17 cellular contexts compared by ENCODE assay signal in genomic region chrX:810186-810585, GRCh38.
A peak's percentile ranks its signal among the peaks of the same experiment; 100 is the strongest.
DNase-seq lines count a peak whose midpoint lies in the region; FAIRE-seq and TF ChIP-seq lines count a peak whose summit lies in the region.
"Had no signal": no experiment of that assay in that cellular context is flagged by ENCODE, and none has a peak within 500 bp of the region (broad histone marks: within the 10 kb centered on the region; RNA-seq: fewer than 3 reads in every experiment).

No MANE protein-coding gene starts in this region.

- DNase-seq in endodermal cell (peak; percentile 7), erythroblast (lab: John Stamatoyannopoulos, UW) (peak; percentile 4 to 25), neuronal stem cell (ENCODE audit: low spot score) (no peak), vagina (ENCODE audit: extremely low spot score in 2 of 2) (peak; percentile 5 to 77), small intestine (no peak)
- DNase-seq in activated CD8-positive, alpha-beta memory T cell treated with anti-CD3 and anti-CD28 coated beads, Interleukin-2, amount 50 U/mL, for 48 hours, result no peak
- DNase-seq: C1 segment of cervical spinal cord; Calu3; CD4-positive, alpha-beta memory T cell; COR-L47; DMS53; DMS79 treated with DMSO at 0.1 percent for 48 hours; GF-D8; H9 had no signal

- no peaks in the 10 kb centered on the region for H3K9me3 Mint-ChIP-seq in endodermal cell
- H3K9me3 Mint-ChIP-seq: H9 had no signal

- TF ChIP-seq POLR2A in erythroblast (IDR thresholded peaks at IDR 0.05; ENCODE audit: low read length), result no peak
- no peak for TF ChIP-seq POLR2A in vagina (IDR thresholded peaks at IDR 0.05)

- no peak overlapping the region for H2BK12ac ChIP-seq in neuronal stem cell (ENCODE audit: low read length)

- H2BK120ac ChIP-seq in neuronal stem cell (ENCODE audit: low read depth, low read length), result no peak overlapping the region

- H3K27ac ChIP-seq in endodermal cell (ENCODE audit: low read depth, low read length) (no peak overlapping the region), neuronal stem cell (replicated peaks; ENCODE audit: low read length) (no peak overlapping the region), vagina (no peak overlapping the region), small intestine (ENCODE audit: low read depth in 1 of 2, low read length in 1 of 2) (no peak overlapping the region)

- no peaks in the 10 kb centered on the region for H3K79me1 ChIP-seq in neuronal stem cell (ENCODE audit: low read depth, low read length)

- H3K36me3 ChIP-seq in endodermal cell (ENCODE audit: control insufficient read depth, insufficient read depth, low read length) (no peaks in the 10 kb centered on the region), neuronal stem cell (replicated peaks in 1 of 2; ENCODE audit: control insufficient read depth in 2 of 2, insufficient read depth in 2 of 2, low read length in 2 of 2) (no peaks in the 10 kb centered on the region), vagina (no peaks in the 10 kb centered on the region), small intestine (ENCODE audit: control insufficient read depth in 2 of 2, insufficient read depth in 2 of 2, low read length in 2 of 2) (no peaks in the 10 kb centered on the region)

- H2BK5ac ChIP-seq in neuronal stem cell (ENCODE audit: low read length), result no peak overlapping the region

- 92 to 94% methylated on average over 3 to 5 of the region's 5 CpGs for WGBS in endodermal cell (ENCODE audit: insufficient coverage in 1 of 2, insufficient read length in 1 of 2), 2 experiments
- WGBS in neuronal stem cell (ENCODE audit: extremely low coverage in 2 of 2, insufficient read length in 2 of 2, insufficient replicate concordance in 1 of 2), 2 donors, result no CpG with 5 or more reads among the region's 5 CpGs
- WGBS in small intestine, 3 donors, result 84 to 92% (median 90%) methylated on average over 5 of the region's 5 CpGs

- H2BK15ac ChIP-seq in neuronal stem cell (ENCODE audit: low read length), result no peak overlapping the region

- H3K4me1 ChIP-seq in endodermal cell (ENCODE audit: control insufficient read depth, insufficient read depth, low read length), result peaks cover 3% of the 10 kb centered on the region
- peaks cover 0 to 5% of the 10 kb centered on the region in 2 donors for H3K4me1 ChIP-seq in neuronal stem cell (ENCODE audit: control insufficient read depth in 2 of 2, insufficient read depth in 1 of 2, low read depth in 1 of 2, low read length in 2 of 2)
- no peaks in the 10 kb centered on the region for H3K4me1 ChIP-seq in vagina
- no peaks in the 10 kb centered on the region for H3K4me1 ChIP-seq in small intestine (ENCODE audit: control insufficient read depth in 2 of 2, insufficient read depth in 1 of 2, low read depth in 1 of 2, low read length in 1 of 2)

- FAIRE-seq in small intestine (lab: Jason Lieb, UNC), result no peak
- FAIRE-seq: GM12891, GM18507 had no signal

- no peak overlapping the region for H3K23ac ChIP-seq in neuronal stem cell (ENCODE audit: low read depth, low read length, poor library complexity)

- TF ChIP-seq CTCF in endodermal cell (conservative IDR thresholded peaks at IDR 0.05), result no peak
- no peak for TF ChIP-seq CTCF in vagina (IDR thresholded peaks at IDR 0.05)

- H2AFZ ChIP-seq in neuronal stem cell (ENCODE audit: low read length), result no peak overlapping the region
- H2AFZ ChIP-seq: GM23338 had no signal

- no peak overlapping the region for H3K14ac ChIP-seq in neuronal stem cell (ENCODE audit: low read length)

- H3K27me3 ChIP-seq in endodermal cell (ENCODE audit: control insufficient read depth, insufficient read depth, low read length, poor library complexity, severe bottlenecking) (no peaks in the 10 kb centered on the region), neuronal stem cell (ENCODE audit: control insufficient read depth in 3 of 3, insufficient read depth in 3 of 3, low read depth in 1 of 3, low read length in 3 of 3) (peaks cover 0 to 10% (median 0%) of the 10 kb centered on the region in 3 experiments), vagina (no peaks in the 10 kb centered on the region), small intestine (ENCODE audit: control insufficient read depth in 2 of 2, insufficient read depth in 2 of 2, low read length in 2 of 2) (no peaks in the 10 kb centered on the region)

- H3K4me3 ChIP-seq in endodermal cell (ENCODE audit: low read length), result no peak overlapping the region
- H3K4me3 ChIP-seq in neuronal stem cell (ENCODE audit: low read length in 2 of 2), result no peak overlapping the region
- H3K4me3 ChIP-seq in vagina, result no peak overlapping the region
- no peak overlapping the region for H3K4me3 ChIP-seq in small intestine (ENCODE audit: low read depth in 1 of 2, low read length in 2 of 2)
- H3K4me3 ChIP-seq: GM23338 had no signal

- H3K4me1 Mint-ChIP-seq in endodermal cell, result peaks cover 13% of the 10 kb centered on the region

- H3K18ac ChIP-seq in neuronal stem cell (ENCODE audit: low read length), result no peak overlapping the region

- H3K36me3 Mint-ChIP-seq in endodermal cell (ENCODE audit: low read depth), result no peaks in the 10 kb centered on the region
- H3K36me3 Mint-ChIP-seq: CD4-positive, alpha-beta memory T cell had no signal

- H3K27ac Mint-ChIP-seq in endodermal cell, result no peak overlapping the region
- H3K27ac Mint-ChIP-seq: CD4-positive, alpha-beta memory T cell; GM23338; H9 had no signal

- H3K9me3 ChIP-seq in endodermal cell (ENCODE audit: control insufficient read depth, low read length) (no peaks in the 10 kb centered on the region), neuronal stem cell (replicated peaks in 1 of 2; ENCODE audit: control insufficient read depth in 2 of 2, insufficient read depth in 1 of 2, low read depth in 1 of 2, low read length in 2 of 2) (no peaks in the 10 kb centered on the region), vagina (no peaks in the 10 kb centered on the region), small intestine (ENCODE audit: control insufficient read depth, low read depth) (no peaks in the 10 kb centered on the region)

- H3K9ac ChIP-seq in endodermal cell (ENCODE audit: extremely low read depth, low read length, poor library complexity, severe bottlenecking) (no peak overlapping the region), neuronal stem cell (ENCODE audit: low read depth, low read length, poor library complexity) (no peak overlapping the region)

- intact Hi-C loops in vagina (cut with DNase I), result no loop called here

- peak overlapping the region; percentile 73 for H2AK5ac ChIP-seq in neuronal stem cell (ENCODE audit: low read depth, low read length)

- no peak overlapping the region for H3K4ac ChIP-seq in neuronal stem cell (ENCODE audit: low read length)

- no peak overlapping the region for H3K4me3 Mint-ChIP-seq in endodermal cell
- H3K4me3 Mint-ChIP-seq: CD4-positive, alpha-beta memory T cell; GM23338; H9 had no signal

- no peak overlapping the region for H4K8ac ChIP-seq in neuronal stem cell (ENCODE audit: low read depth, low read length)

- peaks cover 4% of the 10 kb centered on the region for H3K27me3 Mint-ChIP-seq in endodermal cell (ENCODE audit: insufficient read depth)

- no peak overlapping the region for H4K91ac ChIP-seq in neuronal stem cell (ENCODE audit: low read depth, low read length, poor library complexity)

- no peak overlapping the region for H3K4me2 ChIP-seq in neuronal stem cell (ENCODE audit: insufficient read depth, low read length, poor library complexity, severe bottlenecking)
- H3K4me2 ChIP-seq: GM23338 had no signal

Comparison
In these comparisons a context has a peak if more than half of its experiments do, and no peak if none do; other contexts are left out.
1. DNase-seq: peak in endodermal cell (single experiment), erythroblast (2 of 2) and vagina (2 of 2); none in neuronal stem cell (single experiment), small intestine (single experiment) and activated CD8-positive, alpha-beta memory T cell treated with anti-CD3 and anti-CD28 coated beads, Interleukin-2, amount 50 U/mL, for 48 hours (single experiment).